In the genomic region with DNA sequence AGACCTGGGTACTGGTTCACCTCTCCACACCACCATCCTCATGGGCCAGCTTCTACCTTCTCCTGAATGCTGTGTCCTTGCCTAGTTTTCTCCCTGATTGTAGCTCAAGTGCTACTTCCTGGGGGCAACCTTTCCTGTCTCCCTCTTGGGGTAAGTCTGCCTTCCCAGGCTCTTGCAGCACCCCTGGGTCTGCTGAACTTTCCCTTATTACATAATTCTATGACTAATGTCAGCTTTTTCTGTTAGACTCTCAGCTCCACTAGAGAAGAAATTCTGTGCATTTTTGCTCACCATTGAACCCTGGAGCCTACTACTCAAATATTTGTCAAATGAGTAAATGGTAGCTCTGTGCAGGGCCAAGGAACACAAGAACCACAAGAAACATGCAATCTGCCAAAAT, we compare ENCODE assay signal across 7 cellular contexts.
DNase-seq lines count a peak whose midpoint lies in the region; ATAC-seq and TF ChIP-seq lines count a peak whose summit lies in the region.
"Not testable (repeated sequence)": the region's sequence is repeated elsewhere in the genome, so short reads cannot be mapped to it uniquely, and the experiment has no call there.

No MANE protein-coding gene starts in this region.

- not testable (repeated sequence) for H3K4me1 ChIP-seq in RWPE2 (ENCODE audit: insufficient read depth, poor library complexity, severe bottlenecking)

- 0 out of 3 replicates have a peak, but pooled peaks have one; percentile 35 for ATAC-seq in RWPE2 (ENCODE audit: low read depth)

- peak overlapping the region; percentile 33 for H3K27ac ChIP-seq in RWPE2 (ENCODE audit: poor library complexity, severe bottlenecking)

- in situ Hi-C loops in astrocyte of the spinal cord (cut with HindIII; ENCODE audit: low sequenced_read_pairs) = not testable (repeated sequence)

- H3K9me3 ChIP-seq in RWPE2 (ENCODE audit: severe bottlenecking) = not testable (repeated sequence)

- H3K27me3 ChIP-seq in RWPE2 (ENCODE audit: insufficient read depth, poor library complexity, severe bottlenecking) = not testable (repeated sequence)

- DNase-seq in AG08396 (ENCODE audit: low spot score) (peak; percentile 6), GM04504 (ENCODE audit: low read depth) (peak; percentile 41), M059J (ENCODE audit: low read depth) (peak; percentile 81), astrocyte of the spinal cord (ENCODE audit: low read depth, low spot score) (peak; percentile 76), fibroblast of mammary gland (ENCODE audit: low read depth) (peak; percentile 22), myocyte (ENCODE audit: low read depth) (peak; percentile 57)
- DNase-seq in RWPE2 (ENCODE audit: low spot score) = not testable (repeated sequence)

- H3K4me3 ChIP-seq in RWPE2 (ENCODE audit: severe bottlenecking); astrocyte of the spinal cord (ENCODE audit: low read depth, low read length); fibroblast of mammary gland (ENCODE audit: control insufficient read depth, low read depth, low read length): not testable (repeated sequence)

- H3K36me3 ChIP-seq in RWPE2 (ENCODE audit: low read depth) = not testable (repeated sequence)

- TF ChIP-seq CTCF in RWPE2 (IDR thresholded peaks at IDR 0.05; ENCODE audit: poor library complexity, severe bottlenecking); astrocyte of the spinal cord (IDR thresholded peaks at IDR 0.05; ENCODE audit: low read depth, low read length); fibroblast of mammary gland (conservative IDR thresholded peaks at IDR 0.05; ENCODE audit: control insufficient read depth, insufficient read depth, low read depth, low read length): not testable (repeated sequence)
